Comparison of ENCODE assay signal across 13 cellular contexts in the genomic region with DNA sequence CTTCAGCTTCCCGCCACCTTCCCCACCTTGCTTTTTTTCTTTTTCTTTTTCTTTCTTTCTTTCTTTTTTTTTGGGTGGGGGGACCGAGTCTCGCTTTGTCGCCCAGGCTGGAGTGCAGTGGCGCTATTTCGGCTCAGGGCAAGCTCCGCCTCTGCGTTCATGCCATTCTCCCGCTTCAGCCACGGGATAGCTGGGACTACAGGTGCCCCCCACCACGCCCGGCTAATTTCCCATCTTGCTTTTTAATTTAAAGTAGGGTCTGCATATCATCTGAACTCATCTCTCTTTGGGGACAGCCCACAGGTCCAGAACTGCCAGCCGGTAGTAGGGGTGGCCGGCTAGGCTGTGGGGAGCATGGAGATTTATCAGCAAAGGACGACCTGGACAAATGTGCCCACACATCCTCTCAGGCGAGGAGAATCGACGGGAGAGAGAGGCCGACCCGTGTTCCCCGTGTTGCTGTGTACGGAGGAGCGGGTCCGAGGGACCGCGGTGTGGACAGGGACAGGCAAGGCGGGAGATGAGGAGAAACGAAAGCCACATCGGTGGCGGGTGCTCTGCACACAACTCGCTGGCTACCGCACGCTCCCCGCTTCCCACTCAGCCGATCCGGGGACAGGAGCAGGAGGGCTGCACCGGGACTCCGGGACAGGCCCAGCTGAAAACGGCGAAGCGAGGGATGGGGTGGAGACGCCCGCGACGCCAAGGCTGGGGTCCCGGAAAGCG. TPM values are rescaled to one million over a fixed set of nuclear protein-coding genes. Genes with fewer than 3 reads are reported as not detected.
DNase-seq lines count a peak whose midpoint lies in the region; ATAC-seq and TF ChIP-seq lines count a peak whose summit lies in the region.
"Had no signal": no experiment of that assay in that cellular context is flagged by ENCODE, and none has a peak within 500 bp of the region (broad histone marks: within the 10 kb centered on the region; RNA-seq: fewer than 3 reads in every experiment).

No MANE protein-coding gene starts in this region.

- peaks cover 83% of the 10 kb centered on the region for H3K27me3 Mint-ChIP-seq in activated naive CD4-positive, alpha-beta T cell treated with anti-CD3 and anti-CD28 coated beads for 36 hours (ENCODE audit: low read depth)
- H3K27me3 Mint-ChIP-seq in activated naive CD8-positive, alpha-beta T cell treated with anti-CD3 and anti-CD28 coated beads, Interleukin-2, amount 10 ng/mL, durations not matched to agents 7 days and 5 days: peaks cover 89% of the 10 kb centered on the region
- H3K27me3 Mint-ChIP-seq in stimulated activated naive CD8-positive, alpha-beta T cell treated with anti-CD3 and anti-CD28 coated beads, Interleukin-15, amount 100 ng/mL, for 72 hours: peaks cover 100% of the 10 kb centered on the region
- peaks cover 93% of the 10 kb centered on the region for H3K27me3 Mint-ChIP-seq in progenitor cell of endocrine pancreas

- ATAC-seq in activated naive CD8-positive, alpha-beta T cell treated with anti-CD3 and anti-CD28 coated beads, Interleukin-2, amount 10 ng/mL, durations not matched to agents 7 days and 5 days (ENCODE audit: low read depth): no peak
- no peak for ATAC-seq in stimulated activated naive CD8-positive, alpha-beta T cell treated with anti-CD3 and anti-CD28 coated beads, Interleukin-15, amount 100 ng/mL, for 72 hours

- H3K9me3 Mint-ChIP-seq in activated naive CD4-positive, alpha-beta T cell treated with anti-CD3 and anti-CD28 coated beads for 36 hours: no peaks in the 10 kb centered on the region
- no peaks in the 10 kb centered on the region for H3K9me3 Mint-ChIP-seq in activated naive CD8-positive, alpha-beta T cell treated with anti-CD3 and anti-CD28 coated beads, Interleukin-2, amount 10 ng/mL, durations not matched to agents 7 days and 5 days
- H3K9me3 Mint-ChIP-seq in stimulated activated naive CD8-positive, alpha-beta T cell treated with anti-CD3 and anti-CD28 coated beads, Interleukin-15, amount 100 ng/mL, for 72 hours: no peaks in the 10 kb centered on the region
- no peaks in the 10 kb centered on the region for H3K9me3 Mint-ChIP-seq in progenitor cell of endocrine pancreas (ENCODE audit: low read depth)

- H3K9me3 ChIP-seq in iPS-18a (ENCODE audit: control insufficient read depth, low read depth, low read length) (no peaks in the 10 kb centered on the region), vagina (no peaks in the 10 kb centered on the region)

- no peak overlapping the region for H3K9ac ChIP-seq in iPS-18a (ENCODE audit: low read length)
- H3K9ac ChIP-seq: KMS-11 had no signal

- H3K4me1 Mint-ChIP-seq in activated naive CD4-positive, alpha-beta T cell treated with anti-CD3 and anti-CD28 coated beads for 36 hours (ENCODE audit: low read depth): peaks cover 32% of the 10 kb centered on the region
- H3K4me1 Mint-ChIP-seq in activated naive CD8-positive, alpha-beta T cell treated with anti-CD3 and anti-CD28 coated beads, Interleukin-2, amount 10 ng/mL, durations not matched to agents 7 days and 5 days: peaks cover 32% of the 10 kb centered on the region
- H3K4me1 Mint-ChIP-seq in stimulated activated naive CD8-positive, alpha-beta T cell treated with anti-CD3 and anti-CD28 coated beads, Interleukin-15, amount 100 ng/mL, for 72 hours: peaks cover 56% of the 10 kb centered on the region
- peaks cover 6% of the 10 kb centered on the region for H3K4me1 Mint-ChIP-seq in progenitor cell of endocrine pancreas (ENCODE audit: low read depth)

- intact Hi-C loops in activated naive CD4-positive, alpha-beta T cell treated with anti-CD3 and anti-CD28 coated beads for 36 hours (cut with micrococcal nuclease): no loop called here
- intact Hi-C loops in vagina (cut with DNase I): no loop called here

- H3K27me3 ChIP-seq in iPS-18a (ENCODE audit: control insufficient read depth, insufficient read depth, low read length): peaks cover 100% of the 10 kb centered on the region
- H3K27me3 ChIP-seq in vagina: no peaks in the 10 kb centered on the region

- H3K27ac ChIP-seq in iPS-18a (ENCODE audit: low read length): no peak overlapping the region
- H3K27ac ChIP-seq in vagina: no peak overlapping the region
- H3K27ac ChIP-seq: KMS-11, WERI-Rb-1 had no signal

- H3K4me1 ChIP-seq in iPS-18a (ENCODE audit: control insufficient read depth, low read depth, low read length): no peaks in the 10 kb centered on the region
- H3K4me1 ChIP-seq in vagina: peaks cover 32% of the 10 kb centered on the region

- DNase-seq in activated naive CD4-positive, alpha-beta T cell treated with anti-CD3 and anti-CD28 coated beads for 36 hours: no peak
- no peak for DNase-seq in activated naive CD4-positive, alpha-beta T cell treated with anti-CD3 and anti-CD28 coated beads, Interleukin-2, amount 50 U/mL, for 16 hours
- DNase-seq in activated naive CD8-positive, alpha-beta T cell treated with anti-CD3 and anti-CD28 coated beads, Interleukin-2, amount 10 ng/mL, durations not matched to agents 7 days and 5 days: no peak
- no peak for DNase-seq in stimulated activated naive CD8-positive, alpha-beta T cell treated with anti-CD3 and anti-CD28 coated beads, Interleukin-15, amount 100 ng/mL, for 72 hours
- DNase-seq in NCI-H1048 (lab: John Stamatoyannopoulos, UW): no peak
- DNase-seq in progenitor cell of endocrine pancreas (ENCODE audit: low spot score, unreplicated experiment): no peak
- DNase-seq in vagina (ENCODE audit: extremely low spot score in 2 of 2): no peak
- DNase-seq: anterior cingulate cortex, NCI-H2171 treated with DMSO at 0.1 percent for 48 hours, WERI-Rb-1 had no signal

- TF ChIP-seq POLR2A in vagina (IDR thresholded peaks at IDR 0.05): no peak

- TF ChIP-seq CTCF in progenitor cell of endocrine pancreas (IDR thresholded peaks at IDR 0.05; ENCODE audit: unreplicated experiment): no peak
- no peak for TF ChIP-seq CTCF in vagina (IDR thresholded peaks at IDR 0.05)

- peak overlapping the region; percentile 58 for H3K4me3 Mint-ChIP-seq in activated naive CD4-positive, alpha-beta T cell treated with anti-CD3 and anti-CD28 coated beads for 36 hours
- peak overlapping the region; percentile 82 for H3K4me3 Mint-ChIP-seq in activated naive CD8-positive, alpha-beta T cell treated with anti-CD3 and anti-CD28 coated beads, Interleukin-2, amount 10 ng/mL, durations not matched to agents 7 days and 5 days
- H3K4me3 Mint-ChIP-seq in stimulated activated naive CD8-positive, alpha-beta T cell treated with anti-CD3 and anti-CD28 coated beads, Interleukin-15, amount 100 ng/mL, for 72 hours: peak overlapping the region; percentile 76 to 81
- no peak overlapping the region for H3K4me3 Mint-ChIP-seq in progenitor cell of endocrine pancreas (ENCODE audit: low read depth)

- no peaks in the 10 kb centered on the region for H3K36me3 ChIP-seq in iPS-18a (ENCODE audit: control insufficient read depth, low read depth, low read length)
- H3K36me3 ChIP-seq in vagina: no peaks in the 10 kb centered on the region
- H3K36me3 ChIP-seq: WERI-Rb-1 had no signal

- H3K27ac Mint-ChIP-seq in activated naive CD4-positive, alpha-beta T cell treated with anti-CD3 and anti-CD28 coated beads for 36 hours: no peak overlapping the region
- H3K27ac Mint-ChIP-seq in activated naive CD8-positive, alpha-beta T cell treated with anti-CD3 and anti-CD28 coated beads, Interleukin-2, amount 10 ng/mL, durations not matched to agents 7 days and 5 days: peak overlapping the region; percentile 63
- peak overlapping the region in 1 of 2 donors; percentile 34 for H3K27ac Mint-ChIP-seq in stimulated activated naive CD8-positive, alpha-beta T cell treated with anti-CD3 and anti-CD28 coated beads, Interleukin-15, amount 100 ng/mL, for 72 hours
- no peak overlapping the region for H3K27ac Mint-ChIP-seq in progenitor cell of endocrine pancreas

- CTCF ChIA-PET in activated naive CD4-positive, alpha-beta T cell treated with anti-CD3 and anti-CD28 coated beads for 36 hours (lab: Charles Lee): interaction anchor here (0.6 kb wide), 1 partner anchor 34 kb away, joined by 3 read pairs; no protein-coding TSS in a partner anchor

- H3K36me3 Mint-ChIP-seq in activated naive CD4-positive, alpha-beta T cell treated with anti-CD3 and anti-CD28 coated beads for 36 hours (ENCODE audit: low read depth): no peaks in the 10 kb centered on the region
- no peaks in the 10 kb centered on the region for H3K36me3 Mint-ChIP-seq in activated naive CD8-positive, alpha-beta T cell treated with anti-CD3 and anti-CD28 coated beads, Interleukin-2, amount 10 ng/mL, durations not matched to agents 7 days and 5 days
- no peaks in the 10 kb centered on the region for H3K36me3 Mint-ChIP-seq in progenitor cell of endocrine pancreas (ENCODE audit: insufficient read depth)

- POLR2A ChIA-PET in activated naive CD8-positive, alpha-beta T cell treated with anti-CD3 and anti-CD28 coated beads, Interleukin-2, amount 10 ng/mL, durations not matched to agents 7 days and 5 days (lab: Charles Lee): interaction anchor here (0.6 to 1.0 kb wide), 2 partner anchors 9 to 101 kb away, joined by 3 read pairs; a partner anchor contains a TSS

- H3K4me3 ChIP-seq in iPS-18a (ENCODE audit: low read length): peak overlapping the region; percentile 51
- H3K4me3 ChIP-seq in vagina: no peak overlapping the region

RNA-seq across cellular contexts. Expression of a gene that starts 2.4 kb away (rescaled TPM):
- not detected for total RNA-seq in activated naive CD4-positive, alpha-beta T cell treated with anti-CD3 and anti-CD28 coated beads for 36 hours
- not detected for total RNA-seq in activated naive CD8-positive, alpha-beta T cell treated with anti-CD3 and anti-CD28 coated beads, Interleukin-2, amount 10 ng/mL, durations not matched to agents 7 days and 5 days
- total RNA-seq in progenitor cell of endocrine pancreas: not detected in 2 replicates
- 63.3 TPM for total RNA-seq in vagina

RNA-seq across cellular contexts. Expression of a gene that starts 3.6 kb away (rescaled TPM):
- total RNA-seq in activated naive CD4-positive, alpha-beta T cell treated with anti-CD3 and anti-CD28 coated beads for 36 hours: not detected
- not detected for total RNA-seq in activated naive CD8-positive, alpha-beta T cell treated with anti-CD3 and anti-CD28 coated beads, Interleukin-2, amount 10 ng/mL, durations not matched to agents 7 days and 5 days
- total RNA-seq in progenitor cell of endocrine pancreas (not detected in 2 replicates), vagina (110 TPM)

RNA-seq across cellular contexts. Expression of a gene that starts 9.3 kb away (rescaled TPM):
- 10 to 100 TPM; 12.2 to 12.4 TPM for total RNA-seq in activated naive CD4-positive, alpha-beta T cell treated with anti-CD3 and anti-CD28 coated beads for 36 hours
- 10 to 100 TPM; 32.6 to 36.4 TPM for total RNA-seq in activated naive CD8-positive, alpha-beta T cell treated with anti-CD3 and anti-CD28 coated beads, Interleukin-2, amount 10 ng/mL, durations not matched to agents 7 days and 5 days
- 4.0 and 5.2 TPM in 2 replicates for total RNA-seq in progenitor cell of endocrine pancreas
- 564 TPM for total RNA-seq in vagina

RNA-seq across cellular contexts. Expression of a gene that starts 16.8 kb away (rescaled TPM):
- not detected for total RNA-seq in activated naive CD4-positive, alpha-beta T cell treated with anti-CD3 and anti-CD28 coated beads for 36 hours
- not detected for total RNA-seq in activated naive CD8-positive, alpha-beta T cell treated with anti-CD3 and anti-CD28 coated beads, Interleukin-2, amount 10 ng/mL, durations not matched to agents 7 days and 5 days
- total RNA-seq in progenitor cell of endocrine pancreas (not detected in 2 replicates), vagina (not detected)
- total RNA-seq: pulmonary artery endothelial cell had no signal

RNA-seq across cellular contexts. Expression of a gene that starts 22.9 kb away (rescaled TPM):
- 1 to 10 TPM; 5.4 to 6.4 TPM for total RNA-seq in activated naive CD4-positive, alpha-beta T cell treated with anti-CD3 and anti-CD28 coated beads for 36 hours
- total RNA-seq in activated naive CD8-positive, alpha-beta T cell treated with anti-CD3 and anti-CD28 coated beads, Interleukin-2, amount 10 ng/mL, durations not matched to agents 7 days and 5 days: 10 to 100 TPM; 24.1 to 27.8 TPM
- total RNA-seq in progenitor cell of endocrine pancreas (6.3 and 7.2 TPM in 2 replicates), vagina (16.0 TPM)

Comparison
In these comparisons a context has a peak if more than half of its experiments do, and no peak if none do; other contexts are left out.
1. RNA of a gene that starts 2.4 kb away (total RNA-seq): 63.3 TPM in vagina (single experiment); not detected in activated naive CD4-positive, alpha-beta T cell treated with anti-CD3 and anti-CD28 coated beads for 36 hours, not detected in progenitor cell of endocrine pancreas and not detected in activated naive CD8-positive, alpha-beta T cell treated with anti-CD3 and anti-CD28 coated beads, Interleukin-2, amount 10 ng/mL, durations not matched to agents 7 days and 5 days; every median in the first group is over 10 times any median in the second.
2. RNA of a gene that starts 3.6 kb away (total RNA-seq): 110 TPM in vagina (single experiment); not detected in activated naive CD4-positive, alpha-beta T cell treated with anti-CD3 and anti-CD28 coated beads for 36 hours, not detected in activated naive CD8-positive, alpha-beta T cell treated with anti-CD3 and anti-CD28 coated beads, Interleukin-2, amount 10 ng/mL, durations not matched to agents 7 days and 5 days and not detected in progenitor cell of endocrine pancreas; every median in the first group is over 10 times any median in the second.
3. RNA of a gene that starts 9.3 kb away (total RNA-seq): 564 TPM in vagina (single experiment); 32.6 to 36.4 TPM in activated naive CD8-positive, alpha-beta T cell treated with anti-CD3 and anti-CD28 coated beads, Interleukin-2, amount 10 ng/mL, durations not matched to agents 7 days and 5 days, 12.2 to 12.4 TPM in activated naive CD4-positive, alpha-beta T cell treated with anti-CD3 and anti-CD28 coated beads for 36 hours and 4.0 to 5.2 TPM in progenitor cell of endocrine pancreas; every median in the first group is over 10 times any median in the second.